In genomic region chr2:217858519-217859466, GRCh38 we compare ENCODE assay signal across 8 cellular contexts.
DNase-seq lines count a peak whose midpoint lies in the region; ATAC-seq and TF ChIP-seq lines count a peak whose summit lies in the region.

No MANE protein-coding gene starts in this region.

- H3K36me3 ChIP-seq in duodenal mucosa (ENCODE audit: control insufficient read depth in 1 of 2, insufficient read depth in 2 of 2, low read length in 2 of 2) (peaks cover 0 to 4% of the 10 kb centered on the region in 2 donors), mesendoderm (ENCODE audit: control insufficient read depth, insufficient read depth, low read length) (no peaks in the 10 kb centered on the region), upper lobe of right lung (peaks cover 85% of the 10 kb centered on the region)

- H3K36me3 Mint-ChIP-seq in stimulated activated naive B cell treated with anti-CD40 and anti-IgM and Interleukin-4, amounts not matched to agents 10 μg/mL and 1 μg/mL and 100 μg/mL, for 72 hours: no peaks in the 10 kb centered on the region

- H3K4me3 ChIP-seq in duodenal mucosa (ENCODE audit: low read depth in 1 of 2, low read length in 2 of 2) (no peak overlapping the region), mesendoderm (ENCODE audit: low read length) (no peak overlapping the region), upper lobe of right lung (peak overlapping the region; percentile 39)

- peaks cover 17 to 23% of the 10 kb centered on the region in 2 donors for H3K4me1 Mint-ChIP-seq in stimulated activated naive B cell treated with anti-CD40 and anti-IgM and Interleukin-4, amounts not matched to agents 10 μg/mL and 1 μg/mL and 100 μg/mL, for 72 hours

- H3K9ac ChIP-seq in duodenal mucosa (ENCODE audit: low read depth in 1 of 2, low read length in 2 of 2): no peak overlapping the region
- no peak overlapping the region for H3K9ac ChIP-seq in mesendoderm (ENCODE audit: low read length)

- H3K56ac ChIP-seq in mesendoderm (ENCODE audit: low read length): no peak overlapping the region

- no peak overlapping the region for H4K5ac ChIP-seq in mesendoderm (ENCODE audit: low read length)

- no peak overlapping the region for H3K4ac ChIP-seq in mesendoderm (ENCODE audit: low read depth, low read length)

- no peak overlapping the region for H3K18ac ChIP-seq in mesendoderm (ENCODE audit: low read length)

- no peaks in the 10 kb centered on the region for H3K4me1 ChIP-seq in duodenal mucosa (ENCODE audit: control insufficient read depth in 1 of 2, insufficient read depth in 2 of 2, low read length in 2 of 2)
- H3K4me1 ChIP-seq in mesendoderm (ENCODE audit: control insufficient read depth, low read depth, low read length): peaks cover 4% of the 10 kb centered on the region
- H3K4me1 ChIP-seq in upper lobe of right lung: peaks cover 54% of the 10 kb centered on the region

- H3K27ac Mint-ChIP-seq in stimulated activated naive B cell treated with anti-CD40 and anti-IgM and Interleukin-4, amounts not matched to agents 10 μg/mL and 1 μg/mL and 100 μg/mL, for 72 hours: no peak overlapping the region

- no peak overlapping the region for H4K8ac ChIP-seq in mesendoderm (ENCODE audit: low read depth, low read length)

- no peaks in the 10 kb centered on the region for H3K9me3 Mint-ChIP-seq in stimulated activated naive B cell treated with anti-CD40 and anti-IgM and Interleukin-4, amounts not matched to agents 10 μg/mL and 1 μg/mL and 100 μg/mL, for 72 hours

- H3K23ac ChIP-seq in mesendoderm (ENCODE audit: low read length): no peak overlapping the region

- H2AK5ac ChIP-seq in mesendoderm (ENCODE audit: low read length): no peak overlapping the region

- H3K9me3 ChIP-seq in duodenal mucosa (ENCODE audit: control insufficient read depth in 1 of 2, low read length in 2 of 2): no peaks in the 10 kb centered on the region
- H3K9me3 ChIP-seq in upper lobe of right lung: no peaks in the 10 kb centered on the region

- no CpG with 5 or more reads among the region's 11 CpGs for WGBS in mesendoderm (ENCODE audit: extremely low coverage, insufficient coverage, low lambda C conversion rate)

- peak; percentile 69 for ATAC-seq in upper lobe of right lung
- ATAC-seq in stimulated activated naive B cell treated with anti-CD40 and anti-IgM and Interleukin-4, amounts not matched to agents 10 μg/mL and 1 μg/mL and 100 μg/mL, for 72 hours (replicated peaks): no peak

- H3K79me2 ChIP-seq in mesendoderm (ENCODE audit: control insufficient read depth, insufficient read depth, low read length): no peaks in the 10 kb centered on the region

- no peak overlapping the region for H2BK15ac ChIP-seq in mesendoderm (replicated peaks; ENCODE audit: low read depth)

- no peak for TF ChIP-seq CTCF in upper lobe of right lung (IDR thresholded peaks at IDR 0.05)

- DNase-seq in NCI-H345 (lab: John Stamatoyannopoulos, UW) (peak; percentile 40), NCI-H345 treated with DMSO at 0.1 percent for 48 hours (lab: John Stamatoyannopoulos, UW; ENCODE audit: unreplicated experiment) (no peak), mesendoderm (peak; percentile 45), upper lobe of right lung (no peak), NCI-H1930 (lab: John Stamatoyannopoulos, UW) (no peak)
- DNase-seq in stimulated activated naive B cell treated with anti-CD40 and anti-IgM and Interleukin-4, amounts not matched to agents 10 μg/mL and 1 μg/mL and 100 μg/mL, for 72 hours: no peak
- no peak for DNase-seq in activated T-cell treated with anti-CD3 and anti-CD28 coated beads, Interleukin-2, amount 50 U/mL, for 48 hours

- no peaks in the 10 kb centered on the region for H3K79me1 ChIP-seq in mesendoderm (ENCODE audit: low read length)

- H2BK120ac ChIP-seq in mesendoderm (ENCODE audit: low read depth, low read length): no peak overlapping the region

- no peak overlapping the region for H2BK5ac ChIP-seq in mesendoderm (ENCODE audit: low read length)

- H3K27me3 Mint-ChIP-seq in stimulated activated naive B cell treated with anti-CD40 and anti-IgM and Interleukin-4, amounts not matched to agents 10 μg/mL and 1 μg/mL and 100 μg/mL, for 72 hours: peaks cover 3 to 5% of the 10 kb centered on the region in 2 donors

- H3K27me3 ChIP-seq in duodenal mucosa (ENCODE audit: control insufficient read depth in 1 of 2, insufficient read depth in 2 of 2, low read length in 2 of 2) (no peaks in the 10 kb centered on the region), mesendoderm (ENCODE audit: insufficient read depth, low read length, poor library complexity) (no peaks in the 10 kb centered on the region), upper lobe of right lung (no peaks in the 10 kb centered on the region)

- peak overlapping the region; percentile 67 for H3K27ac ChIP-seq in duodenal mucosa (ENCODE audit: low read depth, low read length)
- H3K27ac ChIP-seq in mesendoderm (ENCODE audit: low read depth, low read length): no peak overlapping the region
- peak overlapping the region; percentile 63 for H3K27ac ChIP-seq in upper lobe of right lung

- intact Hi-C loops in upper lobe of right lung (cut with DNase I): no loop called here

- H3K4me3 Mint-ChIP-seq in stimulated activated naive B cell treated with anti-CD40 and anti-IgM and Interleukin-4, amounts not matched to agents 10 μg/mL and 1 μg/mL and 100 μg/mL, for 72 hours: no peak overlapping the region

- H3K4me2 ChIP-seq in mesendoderm (ENCODE audit: low read length): no peak overlapping the region

Comparison
In these comparisons a context has a peak if more than half of its experiments do, and no peak if none do; other contexts are left out.
1. DNase-seq: peak in NCI-H345 (single experiment) and mesendoderm (single experiment); none in NCI-H345 treated with DMSO at 0.1 percent for 48 hours (single experiment), upper lobe of right lung (single experiment), stimulated activated naive B cell treated with anti-CD40 and anti-IgM and Interleukin-4, amounts not matched to agents 10 μg/mL and 1 μg/mL and 100 μg/mL, for 72 hours (single experiment), NCI-H1930 (0 of 2) and activated T-cell treated with anti-CD3 and anti-CD28 coated beads, Interleukin-2, amount 50 U/mL, for 48 hours (0 of 2).